In genomic region chr4:136219592-136220125, GRCh38 we compare ENCODE assay signal across 18 cellular contexts.
DNase-seq lines count a peak whose midpoint lies in the region; ATAC-seq, FAIRE-seq and TF ChIP-seq lines count a peak whose summit lies in the region.
"Had no signal": no experiment of that assay in that cellular context is flagged by ENCODE, and none has a peak within 500 bp of the region (broad histone marks: within the 10 kb centered on the region; RNA-seq: fewer than 3 reads in every experiment).

No MANE protein-coding gene starts in this region.

- H2BK120ac ChIP-seq in H1 (replicated peaks; ENCODE audit: low read depth, low read length), result no peak overlapping the region

- peak; percentile 40 for ATAC-seq in upper lobe of right lung
- ATAC-seq: HepG2 had no signal

- TF ChIP-seq RAD21 in H1 (IDR thresholded peaks at IDR 0.05 in 1 of 2, conservative IDR thresholded peaks at IDR 0.05 in 1 of 2; ENCODE audit: low read depth in 2 of 2, low read length in 2 of 2), result no peak

- H2BK20ac ChIP-seq in H1 (ENCODE audit: low read length), result no peak overlapping the region

- 0 out of 2 replicates have a peak overlapping the region, but pooled peaks have one; percentile 14 for H4K8ac ChIP-seq in H1 (ENCODE audit: extremely low read depth, insufficient read depth, low read length)

- H4K5ac ChIP-seq in H1 (ENCODE audit: insufficient read length, low read depth, low read length), result no peak overlapping the region

- H3K9ac ChIP-seq in H1 (replicated peaks in 1 of 4; ENCODE audit: extremely low read depth in 1 of 4, low read depth in 3 of 4, low read length in 3 of 4), result no peak overlapping the region
- H3K9ac ChIP-seq: BLaER1 treated with 17β-estradiol and CSF1 and Interleukin-3, amounts not matched to agents 10 nM and 100 nM had no signal

- H4K91ac ChIP-seq in H1 (replicated peaks; ENCODE audit: insufficient read length, low read length), result no peak overlapping the region

- H3K56ac ChIP-seq in H1 (replicated peaks; ENCODE audit: insufficient read length, low read depth, low read length), result no peak overlapping the region

- no peaks in the 10 kb centered on the region for H3K23me2 ChIP-seq in H1 (ENCODE audit: low read depth, low read length)

- no peaks in the 10 kb centered on the region; a peak in 2 of 8 replicates for H3K36me3 ChIP-seq in H1 (ENCODE audit: control insufficient read depth in 2 of 4, insufficient read depth in 4 of 4, low read length in 3 of 4)
- no peaks in the 10 kb centered on the region for H3K36me3 ChIP-seq in spleen
- no peaks in the 10 kb centered on the region for H3K36me3 ChIP-seq in upper lobe of right lung
- H3K36me3 ChIP-seq: BLaER1 treated with 17β-estradiol and CSF1 and Interleukin-3, amounts not matched to agents 10 nM and 100 nM; HAP-1 had no signal

- H3K79me2 ChIP-seq in H1 (ENCODE audit: control insufficient read depth in 1 of 2, insufficient read depth in 2 of 2, low read length in 2 of 2), result no peaks in the 10 kb centered on the region

- no peak overlapping the region for H2BK12ac ChIP-seq in H1 (ENCODE audit: low read depth, low read length)

- FAIRE-seq in H1 (lab: Jason Lieb, UNC), result no peak
- FAIRE-seq: D721Med, GM12892, HepG2 had no signal

- WGBS in H1 (ENCODE audit: extremely low coverage in 1 of 2, insufficient coverage in 1 of 2, insufficient read length in 1 of 2, insufficient replicate concordance in 2 of 2, low coverage in 1 of 2, low lambda C conversion rate in 2 of 2, missing lambda C conversion rate in 1 of 2), 2 experiments, result 96% methylated on average over 3 of the region's 3 CpGs; no CpG with 5 or more reads in 1 of the 2 experiments
- WGBS in spleen, 5 donors, result 74 to 93% (median 85%) methylated on average over 2 to 3 of the region's 3 CpGs

- TF ChIP-seq POLR2A in H1 (IDR thresholded peaks at IDR 0.05; ENCODE audit: control extremely low read depth in 1 of 2, low read depth in 2 of 2, low read length in 2 of 2), result no peak
- no peak for TF ChIP-seq POLR2A in spleen (IDR thresholded peaks at IDR 0.05)

- no peak overlapping the region for H2AK5ac ChIP-seq in H1 (ENCODE audit: low read depth, low read length)

- H3K4me1 ChIP-seq in H1 (replicated peaks in 1 of 4; ENCODE audit: control insufficient read depth in 3 of 4, insufficient read depth in 4 of 4, low read length in 3 of 4) (no peaks in the 10 kb centered on the region), spleen (no peaks in the 10 kb centered on the region), upper lobe of right lung (no peaks in the 10 kb centered on the region)
- H3K4me1 ChIP-seq: BLaER1 treated with 17β-estradiol and CSF1 and Interleukin-3, amounts not matched to agents 10 nM and 100 nM; HAP-1 had no signal

- H3K4ac ChIP-seq in H1 (replicated peaks; ENCODE audit: insufficient read length, low read depth, low read length), result no peak overlapping the region

- H2AFZ ChIP-seq in H1 (ENCODE audit: low read length), result no peak overlapping the region

- H3K79me1 ChIP-seq in H1 (ENCODE audit: low read depth, low read length), result no peaks in the 10 kb centered on the region

- TF ChIP-seq EP300 in H1 (IDR thresholded peaks at IDR 0.05; ENCODE audit: borderline replicate concordance in 1 of 2, low read depth in 2 of 2, low read length in 2 of 2), result no peak

- intact Hi-C loops in spleen (cut with DNase I; ENCODE audit: low total_unique reads) (no loop called here), upper lobe of right lung (cut with DNase I) (no loop called here)

- H3K18ac ChIP-seq in H1 (ENCODE audit: extremely low read depth, low read length), result no peak overlapping the region

- POLR2A ChIA-PET in H1 (lab: Charles Lee; ENCODE audit: partially characterized antibody), result no interaction called here

- H3K27ac ChIP-seq in H1 (ENCODE audit: low read depth, low read length), result no peak overlapping the region
- H3K27ac ChIP-seq in spleen, result no peak overlapping the region
- H3K27ac ChIP-seq in upper lobe of right lung, result no peak overlapping the region
- H3K27ac ChIP-seq: BLaER1 treated with 17β-estradiol and CSF1 and Interleukin-3, amounts not matched to agents 10 nM and 100 nM had no signal

- no peaks in the 10 kb centered on the region for H3K27me3 ChIP-seq in H1 (replicated peaks in 1 of 4; ENCODE audit: control insufficient read depth in 3 of 4, extremely low read depth in 1 of 4, insufficient read depth in 3 of 4, low read length in 3 of 4)
- no peaks in the 10 kb centered on the region for H3K27me3 ChIP-seq in spleen (replicated peaks in 1 of 7)
- no peaks in the 10 kb centered on the region for H3K27me3 ChIP-seq in upper lobe of right lung
- H3K27me3 ChIP-seq: BLaER1 treated with 17β-estradiol and CSF1 and Interleukin-3, amounts not matched to agents 10 nM and 100 nM had no signal

- H3K9me3 ChIP-seq in H1 (ENCODE audit: insufficient read depth in 2 of 2, low read depth in 1 of 2, low read length in 1 of 2) (no peaks in the 10 kb centered on the region; a peak in 2 of 4 replicates), spleen (no peaks in the 10 kb centered on the region), upper lobe of right lung (no peaks in the 10 kb centered on the region)
- H3K9me3 ChIP-seq: BLaER1 treated with 17β-estradiol and CSF1 and Interleukin-3, amounts not matched to agents 10 nM and 100 nM; HAP-1 had no signal

- H3K4me3 ChIP-seq in H1 (ENCODE audit: extremely low read depth in 1 of 4, insufficient read depth in 2 of 4, low read depth in 3 of 4, low read length in 4 of 4) (no peak overlapping the region), spleen (no peak overlapping the region), upper lobe of right lung (no peak overlapping the region)
- H3K4me3 ChIP-seq: BLaER1 treated with 17β-estradiol and CSF1 and Interleukin-3, amounts not matched to agents 10 nM and 100 nM; HAP-1 had no signal

- H3K4me2 ChIP-seq in H1 (ENCODE audit: insufficient read depth in 1 of 2, low read depth in 2 of 2, low read length in 2 of 2), result no peak overlapping the region
- H3K4me2 ChIP-seq: BLaER1 treated with 17β-estradiol and CSF1 and Interleukin-3, amounts not matched to agents 10 nM and 100 nM had no signal

- no peak overlapping the region; the same call in 1 of the 2 replicates for H2BK5ac ChIP-seq in H1 (ENCODE audit: low read depth, low read length)

- CTCF ChIA-PET in H1 (lab: Charles Lee; ENCODE audit: partially characterized antibody), result no interaction called here

- TF ChIP-seq CTCF in H1 (IDR thresholded peaks at IDR 0.05; ENCODE audit: control extremely low read depth in 1 of 3, insufficient read depth in 1 of 3, low read depth in 1 of 3, low read length in 3 of 3) (no peak), spleen (IDR thresholded peaks at IDR 0.05 in 8 of 11, conservative IDR thresholded peaks at IDR 0.05 in 3 of 11) (no peak), upper lobe of right lung (IDR thresholded peaks at IDR 0.05) (no peak)

- H3K23ac ChIP-seq in H1 (ENCODE audit: insufficient read length), result no peak overlapping the region

- H2BK15ac ChIP-seq in H1 (ENCODE audit: low read length), result no peak overlapping the region

- no peaks in the 10 kb centered on the region for H4K20me1 ChIP-seq in H1 (replicated peaks in 1 of 2; ENCODE audit: control insufficient read depth in 1 of 2, insufficient read depth in 2 of 2, low read length in 2 of 2)
- H4K20me1 ChIP-seq: BLaER1 treated with 17β-estradiol and CSF1 and Interleukin-3, amounts not matched to agents 10 nM and 100 nM had no signal

- peak; percentile 0 for DNase-seq in LHCN-M2 (ENCODE audit: low read depth)
- DNase-seq in H1 (ENCODE audit: low read depth in 1 of 2, low spot score in 2 of 2), result no peak
- peak; percentile 44 for DNase-seq in spleen
- DNase-seq in upper lobe of right lung, result no peak
- no peak for DNase-seq in activated CD8-positive, alpha-beta memory T cell treated with anti-CD3 and anti-CD28 coated beads, Interleukin-2, amount 50 U/mL, for 4 hours
- DNase-seq in D341Med (ENCODE audit: low spot score), result no peak
- DNase-seq in DMS153 (lab: John Stamatoyannopoulos, UW), result no peak
- DNase-seq: 8988T; CD4-positive, CD25-positive, alpha-beta regulatory T cell; CD8-positive, alpha-beta memory T cell; COR-L47; DMS79; GDM1 had no signal

- H3K14ac ChIP-seq in H1 (ENCODE audit: insufficient read length), result no peak overlapping the region

TF ChIP-seq in H1, 55 proteins besides CTCF, POLR2A, EP300 and RAD21:
- TF ChIP-seq, protein P1, sequence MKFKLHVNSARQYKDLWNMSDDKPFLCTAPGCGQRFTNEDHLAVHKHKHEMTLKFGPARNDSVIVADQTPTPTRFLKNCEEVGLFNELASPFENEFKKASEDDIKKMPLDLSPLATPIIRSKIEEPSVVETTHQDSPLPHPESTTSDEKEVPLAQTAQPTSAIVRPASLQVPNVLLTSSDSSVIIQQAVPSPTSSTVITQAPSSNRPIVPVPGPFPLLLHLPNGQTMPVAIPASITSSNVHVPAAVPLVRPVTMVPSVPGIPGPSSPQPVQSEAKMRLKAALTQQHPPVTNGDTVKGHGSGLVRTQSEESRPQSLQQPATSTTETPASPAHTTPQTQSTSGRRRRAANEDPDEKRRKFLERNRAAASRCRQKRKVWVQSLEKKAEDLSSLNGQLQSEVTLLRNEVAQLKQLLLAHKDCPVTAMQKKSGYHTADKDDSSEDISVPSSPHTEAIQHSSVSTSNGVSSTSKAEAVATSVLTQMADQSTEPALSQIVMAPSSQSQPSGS (IDR thresholded peaks at IDR 0.05; ENCODE audit: low read length), result no peak
- no peak for TF ChIP-seq PHF8 (conservative IDR thresholded peaks at IDR 0.05; ENCODE audit: low read depth, low read length)
- TF ChIP-seq RXRA (IDR thresholded peaks at IDR 0.05; ENCODE audit: insufficient read depth, low read depth, low read length), result no peak
- no peak for TF ChIP-seq SIRT6 (IDR thresholded peaks at IDR 0.05; ENCODE audit: low read length)
- TF ChIP-seq SUZ12 (IDR thresholded peaks at IDR 0.05; ENCODE audit: low read length), result no peak
- no peak for TF ChIP-seq EZH2 (IDR thresholded peaks at IDR 0.05; ENCODE audit: low read depth, low read length, severe bottlenecking)
- no peak for TF ChIP-seq MAFK (IDR thresholded peaks at IDR 0.05; ENCODE audit: low read depth, low read length)
- no peak for TF ChIP-seq SAP30 (IDR thresholded peaks at IDR 0.05; ENCODE audit: insufficient read depth, insufficient replicate concordance, low read length)
- TF ChIP-seq CHD1 (IDR thresholded peaks at IDR 0.05; ENCODE audit: low read depth, low read length), result no peak
- TF ChIP-seq CEBPB (IDR thresholded peaks at IDR 0.05; ENCODE audit: low read depth, low read length), result no peak
- TF ChIP-seq RFX5 (IDR thresholded peaks at IDR 0.05; ENCODE audit: borderline replicate concordance, low read depth, low read length), result no peak

Comparison
In these comparisons a context has a peak if more than half of its experiments do, and no peak if none do; other contexts are left out.
1. DNase-seq: peak in LHCN-M2 (single experiment) and spleen (single experiment); none in H1 (0 of 2), upper lobe of right lung (single experiment), activated CD8-positive, alpha-beta memory T cell treated with anti-CD3 and anti-CD28 coated beads, Interleukin-2, amount 50 U/mL, for 4 hours (single experiment), D341Med (single experiment) and DMS153 (single experiment).